In genomic region chr5:172593721-172594120, GRCh38 we compare ENCODE assay signal across 20 cellular contexts.
"Had no signal": no experiment of that assay in that cellular context is flagged by ENCODE, and none has a peak within 500 bp of the region (broad histone marks: within the 10 kb centered on the region; RNA-seq: fewer than 3 reads in every experiment).

No MANE protein-coding gene starts in this region.

- DNase-seq: heart right ventricle; immature natural killer cell; kidney; left colon; left lung; naive thymus-derived CD8-positive, alpha-beta T cell; retina; right cardiac atrium; stimulated activated CD4-positive, alpha-beta T cell treated with anti-CD3 and anti-CD28 coated beads, Interleukin-12 subunit alpha, Interleukin-12 subunit beta, amount 100 ng/mL, for 4 hours; stimulated activated CD4-positive, alpha-beta T cell treated with anti-CD3 and anti-CD28 coated beads, Interleukin-15, amount 100 ng/mL, for 24 hours; stimulated activated CD4-positive, alpha-beta T cell treated with anti-CD3 and anti-CD28 coated beads, Interleukin-2, amount 100 ng/mL, for 24 hours; stimulated activated CD4-positive, alpha-beta T cell treated with anti-CD3 and anti-CD28 coated beads, Interleukin-4, amount 100 ng/mL, for 1 hour; stimulated activated naive B cell treated with anti-CD40 and anti-IgM and Interleukin-4, amounts not matched to agents 10 μg/mL and 1 μg/mL and 100 μg/mL, for 72 hours; stimulated activated naive CD8-positive, alpha-beta T cell treated with anti-CD3 and anti-CD28 coated beads, Interleukin-15, Interleukin-2, amounts not matched to agents 100 U/mL and 50 U/mL, for 24 hours; stomach; testis; thyroid gland; transverse colon; upper lobe of left lung had no signal

- ATAC-seq: heart right ventricle; left colon; left lung; naive thymus-derived CD8-positive, alpha-beta T cell; right cardiac atrium; sciatic nerve; stimulated activated naive B cell treated with anti-CD40 and anti-IgM and Interleukin-4, amounts not matched to agents 10 μg/mL and 1 μg/mL and 100 μg/mL, for 72 hours; stimulated activated naive CD8-positive, alpha-beta T cell treated with anti-CD3 and anti-CD28 coated beads, Interleukin-15, Interleukin-2, amounts not matched to agents 100 U/mL and 50 U/mL, for 24 hours had no signal
